In genomic region chr15:29668120-29668602, GRCh38 we compare ENCODE assay signal across 8 cellular contexts.
DNase-seq lines count a peak whose midpoint lies in the region; ATAC-seq and TF ChIP-seq lines count a peak whose summit lies in the region.

No MANE protein-coding gene starts in this region.

- H3K27ac ChIP-seq in coronary artery = no peak overlapping the region

- H3K4me3 ChIP-seq in Jurkat, Clone E6-1 (ENCODE audit: low read length) = no peak overlapping the region
- H3K4me3 ChIP-seq in coronary artery = no peak overlapping the region

- H3K36me3 Mint-ChIP-seq in activated CD4-positive, alpha-beta T cell treated with anti-CD3 and anti-CD28 coated beads, Interleukin-2, amount 10 ng/mL, durations not matched to agents 24 days and 14 days (ENCODE audit: low read depth) = no peaks in the 10 kb centered on the region

- TF ChIP-seq CTCF in coronary artery (IDR thresholded peaks at IDR 0.05) = peak; percentile 22

- H3K27me3 Mint-ChIP-seq in activated CD4-positive, alpha-beta T cell treated with anti-CD3 and anti-CD28 coated beads, Interleukin-2, amount 10 ng/mL, durations not matched to agents 24 days and 14 days = peaks cover 3% of the 10 kb centered on the region

- no peak overlapping the region for H3K4me3 Mint-ChIP-seq in activated CD4-positive, alpha-beta T cell treated with anti-CD3 and anti-CD28 coated beads, Interleukin-2, amount 10 ng/mL, durations not matched to agents 24 days and 14 days

- no peaks in the 10 kb centered on the region for H3K4me1 Mint-ChIP-seq in activated CD4-positive, alpha-beta T cell treated with anti-CD3 and anti-CD28 coated beads, Interleukin-2, amount 10 ng/mL, durations not matched to agents 24 days and 14 days

- DNase-seq in activated CD4-positive, alpha-beta T cell treated with anti-CD3 and anti-CD28 coated beads, Interleukin-2, amount 10 ng/mL, durations not matched to agents 24 days and 14 days = peak; percentile 69
- no peak for DNase-seq in activated CD4-positive, alpha-beta T cell treated with anti-CD3 and anti-CD28 coated beads, Interleukin-2, amount 50 U/mL, for 1 hour
- DNase-seq in Jurkat, Clone E6-1 (ENCODE audit: low read depth, low spot score) = peak; percentile 82
- DNase-seq in SHP77 (lab: John Stamatoyannopoulos, UW) = peak; percentile 84 to 89
- no peak for DNase-seq in coronary artery (ENCODE audit: low spot score)
- peak; percentile 81 for DNase-seq in left lobe of liver (ENCODE audit: low spot score)
- DNase-seq in stromal cell of bone marrow (ENCODE audit: low read depth) = peak; percentile 60
- DNase-seq in 8988T = no peak

- peak; percentile 92 for ATAC-seq in left lobe of liver

- no peak overlapping the region for H3K27ac Mint-ChIP-seq in activated CD4-positive, alpha-beta T cell treated with anti-CD3 and anti-CD28 coated beads, Interleukin-2, amount 10 ng/mL, durations not matched to agents 24 days and 14 days

- H3K9me3 Mint-ChIP-seq in activated CD4-positive, alpha-beta T cell treated with anti-CD3 and anti-CD28 coated beads, Interleukin-2, amount 10 ng/mL, durations not matched to agents 24 days and 14 days = no peaks in the 10 kb centered on the region

- intact Hi-C loops in activated CD4-positive, alpha-beta T cell treated with anti-CD3 and anti-CD28 coated beads, Interleukin-2, amount 10 ng/mL, durations not matched to agents 24 days and 14 days (cut with micrococcal nuclease) = no loop called here

Comparison
In these comparisons a context has a peak if more than half of its experiments do, and no peak if none do; other contexts are left out.
1. DNase-seq: peak in activated CD4-positive, alpha-beta T cell treated with anti-CD3 and anti-CD28 coated beads, Interleukin-2, amount 10 ng/mL, durations not matched to agents 24 days and 14 days (single experiment), Jurkat, Clone E6-1 (single experiment), SHP77 (2 of 2), left lobe of liver (single experiment) and stromal cell of bone marrow (single experiment); none in activated CD4-positive, alpha-beta T cell treated with anti-CD3 and anti-CD28 coated beads, Interleukin-2, amount 50 U/mL, for 1 hour (single experiment), coronary artery (single experiment) and 8988T (single experiment).